12 cellular contexts compared by ENCODE assay signal in the genomic region with DNA sequence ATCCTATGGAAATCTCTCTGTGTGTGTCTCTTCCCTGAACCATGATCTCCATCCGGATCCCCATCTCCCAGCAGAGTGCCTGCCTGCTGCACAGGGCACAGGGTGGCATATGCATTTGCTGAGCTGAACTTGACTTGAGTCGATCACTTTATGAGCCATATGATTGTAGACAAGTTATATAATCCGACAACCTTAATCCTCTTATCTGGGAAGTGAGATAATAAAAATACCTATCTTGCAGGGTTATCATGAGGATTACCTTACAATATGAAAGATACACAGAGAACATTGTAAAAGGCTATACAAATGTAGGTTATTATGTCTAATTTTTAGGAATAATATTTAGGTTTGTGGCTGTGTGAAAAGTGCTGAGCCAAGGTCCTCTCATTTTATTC.
DNase-seq lines count a peak whose midpoint lies in the region; ATAC-seq, FAIRE-seq and TF ChIP-seq lines count a peak whose summit lies in the region.
"Had no signal": no experiment of that assay in that cellular context is flagged by ENCODE, and none has a peak within 500 bp of the region (broad histone marks: within the 10 kb centered on the region; RNA-seq: fewer than 3 reads in every experiment).

No MANE protein-coding gene starts in this region.

- H2BK20ac ChIP-seq in H1 (ENCODE audit: low read length) (no peak overlapping the region), H9 (ENCODE audit: low read depth, low read length, poor library complexity, severe bottlenecking) (no peak overlapping the region)

- TF ChIP-seq CTCF in DND-41 (IDR thresholded peaks at IDR 0.05; ENCODE audit: borderline replicate concordance, extremely low read depth, low read length, poor library complexity, severe bottlenecking): no peak
- no peak for TF ChIP-seq CTCF in H1 (IDR thresholded peaks at IDR 0.05; ENCODE audit: control extremely low read depth in 1 of 3, insufficient read depth in 1 of 3, low read depth in 1 of 3, low read length in 3 of 3)
- no peak for TF ChIP-seq CTCF in ovary (IDR thresholded peaks at IDR 0.05)
- TF ChIP-seq CTCF in nephron progenitor cell (IDR thresholded peaks at IDR 0.05): no peak
- TF ChIP-seq CTCF in H9 (conservative IDR thresholded peaks at IDR 0.05): no peak
- no peak for TF ChIP-seq CTCF in stomach (IDR thresholded peaks at IDR 0.05)

- H2AK5ac ChIP-seq in H1 (ENCODE audit: low read depth, low read length) (no peak overlapping the region), H9 (ENCODE audit: insufficient read length, low read length) (no peak overlapping the region)

- CTCF ChIA-PET in H1 (lab: Charles Lee; ENCODE audit: partially characterized antibody): interaction anchor here (0.6 to 4.2 kb wide), 71 partner anchors 9 to 594 kb away, joined by 3 to 57 read pairs (median 5); no protein-coding TSS in a partner anchor

- intact Hi-C loops in ovary (cut with DNase I): loop anchor here in 3 of 4 donors (1.0 to 5.0 kb wide), 5 partner anchors 33 to 171 kb away; no protein-coding TSS in a partner anchor
- intact Hi-C loops in stomach (cut with DNase I; ENCODE audit: low total_unique reads): loop anchor here (5.0 kb wide), 1 partner anchor 33 kb away; no protein-coding TSS in a partner anchor

- H2BK12ac ChIP-seq in H1 (ENCODE audit: low read depth, low read length) (peak overlapping the region; percentile 88; the same call in 1 of the 2 replicates), H9 (ENCODE audit: insufficient read length, low read depth, low read length) (no peak overlapping the region)

- H3K4me1 ChIP-seq in DND-41 (ENCODE audit: insufficient read depth, low read length) (peaks cover 9% of the 10 kb centered on the region), H1 (replicated peaks in 1 of 4; ENCODE audit: control insufficient read depth in 3 of 4, insufficient read depth in 4 of 4, low read length in 3 of 4) (peaks cover 0 to 6% (median 2%) of the 10 kb centered on the region in 4 experiments; a peak in 6 of 7 replicates), ovary (ENCODE audit: insufficient read depth) (peaks cover 4% of the 10 kb centered on the region), H9 (ENCODE audit: insufficient read depth, low read length) (no peaks in the 10 kb centered on the region), stomach (peaks cover 4 to 7% (median 5%) of the 10 kb centered on the region in 4 donors)

- peak overlapping the region; percentile 95 for H2AFZ ChIP-seq in DND-41 (ENCODE audit: low read depth, low read length)
- H2AFZ ChIP-seq in H1 (ENCODE audit: low read length): 0 out of 2 replicates have a peak overlapping the region, but pooled peaks have one; percentile 47
- no peak overlapping the region for H2AFZ ChIP-seq in H9 (ENCODE audit: low read length)

- TF ChIP-seq POLR2A in H1 (IDR thresholded peaks at IDR 0.05; ENCODE audit: control extremely low read depth in 1 of 2, low read depth in 2 of 2, low read length in 2 of 2) (no peak), ovary (IDR thresholded peaks at IDR 0.05) (no peak), stomach (IDR thresholded peaks at IDR 0.05) (no peak)

- H3K27ac Mint-ChIP-seq in nephron progenitor cell (no peak overlapping the region), H9 (no peak overlapping the region; a peak in 1 of 7 replicates)

- no peaks in the 10 kb centered on the region for H3K9me3 ChIP-seq in DND-41 (ENCODE audit: insufficient read depth, low read length, severe bottlenecking)
- H3K9me3 ChIP-seq in H1 (ENCODE audit: insufficient read depth in 2 of 2, low read depth in 1 of 2, low read length in 1 of 2): no peaks in the 10 kb centered on the region
- H3K9me3 ChIP-seq in ovary: no peaks in the 10 kb centered on the region
- H3K9me3 ChIP-seq in H9 (ENCODE audit: control insufficient read depth, low read depth, low read length): no peaks in the 10 kb centered on the region
- no peaks in the 10 kb centered on the region for H3K9me3 ChIP-seq in stomach
- H3K9me3 ChIP-seq: HAP-1, right atrium auricular region, testis had no signal

- H3K4me2 ChIP-seq in DND-41 (ENCODE audit: insufficient read depth, low read length) (peak overlapping the region; percentile 76; the same call in 1 of the 2 replicates), H1 (ENCODE audit: insufficient read depth in 1 of 2, low read depth in 2 of 2, low read length in 2 of 2) (no peak overlapping the region), H9 (ENCODE audit: insufficient read depth, insufficient read length, low read length) (no peak overlapping the region)

- no peaks in the 10 kb centered on the region for H3K27me3 ChIP-seq in DND-41 (ENCODE audit: insufficient read depth, low read length, poor library complexity)
- no peaks in the 10 kb centered on the region for H3K27me3 ChIP-seq in H1 (replicated peaks in 1 of 4; ENCODE audit: control insufficient read depth in 3 of 4, extremely low read depth in 1 of 4, insufficient read depth in 3 of 4, low read length in 3 of 4)
- H3K27me3 ChIP-seq in ovary: no peaks in the 10 kb centered on the region
- no peaks in the 10 kb centered on the region; the same call in 1 of the 2 replicates for H3K27me3 ChIP-seq in H9 (ENCODE audit: insufficient read depth, low read length)
- peaks cover 0 to 8% (median 0%) of the 10 kb centered on the region in 3 donors for H3K27me3 ChIP-seq in stomach
- H3K27me3 ChIP-seq: right atrium auricular region, testis had no signal

- peaks cover 64% of the 10 kb centered on the region for H3K4me1 Mint-ChIP-seq in nephron progenitor cell
- peaks cover 8 to 30% of the 10 kb centered on the region in 2 experiments for H3K4me1 Mint-ChIP-seq in H9

- TF ChIP-seq RAD21 in H1 (IDR thresholded peaks at IDR 0.05 in 1 of 2, conservative IDR thresholded peaks at IDR 0.05 in 1 of 2; ENCODE audit: low read depth in 2 of 2, low read length in 2 of 2): no peak

- peaks cover 4% of the 10 kb centered on the region; the same call in 1 of the 2 replicates for H3K23me2 ChIP-seq in H1 (ENCODE audit: low read depth, low read length)
- no peaks in the 10 kb centered on the region for H3K23me2 ChIP-seq in H9 (ENCODE audit: insufficient read length, low read depth, low read length, poor library complexity, severe bottlenecking)

- H3K56ac ChIP-seq in H1 (replicated peaks; ENCODE audit: insufficient read length, low read depth, low read length) (no peak overlapping the region), H9 (ENCODE audit: insufficient read length, low read depth, low read length) (no peak overlapping the region)

- WGBS in H1 (ENCODE audit: extremely low coverage in 1 of 2, insufficient coverage in 1 of 2, insufficient read length in 1 of 2, insufficient replicate concordance in 2 of 2, low coverage in 1 of 2, low lambda C conversion rate in 2 of 2, missing lambda C conversion rate in 1 of 2), 2 experiments: 87% methylated on average over 3 of the region's 3 CpGs; no CpG with 5 or more reads in 1 of the 2 experiments
- 91 to 92% (median 92%) methylated on average over 3 of the region's 3 CpGs for WGBS in ovary, 3 donors
- no CpG with 5 or more reads among the region's 3 CpGs for WGBS in H9 (ENCODE audit: extremely low coverage, insufficient read length, low lambda C conversion rate)
- 76 to 90% (median 84%) methylated on average over 3 of the region's 3 CpGs for WGBS in stomach, 5 donors

- no peak overlapping the region for H3K18ac ChIP-seq in H1 (ENCODE audit: extremely low read depth, low read length)
- no peak overlapping the region for H3K18ac ChIP-seq in H9 (ENCODE audit: insufficient read length, low read depth, low read length)

- peak overlapping the region; percentile 13 for H4K91ac ChIP-seq in H1 (replicated peaks; ENCODE audit: insufficient read length, low read length)
- no peak overlapping the region for H4K91ac ChIP-seq in H9 (ENCODE audit: insufficient read length, low read depth, low read length)

- H4K8ac ChIP-seq in H1 (ENCODE audit: extremely low read depth, insufficient read depth, low read length) (peak overlapping the region; percentile 63; the same call in 1 of the 2 replicates), H9 (replicated peaks; ENCODE audit: insufficient read length, low read depth, low read length) (no peak overlapping the region)

- no peak for FAIRE-seq in H1 (lab: Jason Lieb, UNC)

- H3T11ph ChIP-seq in H9 (ENCODE audit: low read length): no peak overlapping the region

- H3K27ac ChIP-seq in DND-41 (ENCODE audit: low read length) (no peak overlapping the region), H1 (ENCODE audit: low read depth, low read length) (no peak overlapping the region), ovary (peak overlapping the region; percentile 14 to 60), H9 (ENCODE audit: insufficient read length, low read depth, low read length) (no peak overlapping the region), stomach (peak overlapping the region in 1 of 5 donors; percentile 49)

- H3K9ac ChIP-seq in DND-41 (ENCODE audit: low read depth, low read length) (peak overlapping the region; percentile 49), H1 (replicated peaks in 1 of 4; ENCODE audit: extremely low read depth in 1 of 4, low read depth in 3 of 4, low read length in 3 of 4) (no peak overlapping the region; a peak in 1 of 7 replicates), H9 (ENCODE audit: extremely low read depth, insufficient read length, low read length) (no peak overlapping the region)

- no peak overlapping the region for H2BK120ac ChIP-seq in H1 (replicated peaks; ENCODE audit: low read depth, low read length)
- H2BK120ac ChIP-seq in H9 (ENCODE audit: low read depth, low read length, poor library complexity, severe bottlenecking): no peak overlapping the region

- H3K14ac ChIP-seq in H1 (ENCODE audit: insufficient read length) (no peak overlapping the region), H9 (ENCODE audit: insufficient read depth, low read length) (no peak overlapping the region)

- no peaks in the 10 kb centered on the region for H4K20me1 ChIP-seq in DND-41 (ENCODE audit: insufficient read depth, low read length)
- H4K20me1 ChIP-seq in H1 (replicated peaks in 1 of 2; ENCODE audit: control insufficient read depth in 1 of 2, insufficient read depth in 2 of 2, low read length in 2 of 2): no peaks in the 10 kb centered on the region
- no peaks in the 10 kb centered on the region for H4K20me1 ChIP-seq in H9 (ENCODE audit: control insufficient read depth, insufficient read depth, insufficient read length)

- POLR2A ChIA-PET in H1 (lab: Charles Lee; ENCODE audit: partially characterized antibody): interaction anchor here (1.0 to 2.3 kb wide), 6 partner anchors 14 to 42 kb away, joined by 3 to 6 read pairs (median 3); no protein-coding TSS in a partner anchor

- DNase-seq in DND-41 (no peak), NCI-H524 treated with DMSO at 0.1 percent for 48 hours (lab: John Stamatoyannopoulos, UW) (peak; percentile 2), H1 (ENCODE audit: low read depth in 1 of 2, low spot score in 2 of 2) (no peak), ovary (no peak), nephron progenitor cell (no peak), SK-N-DZ (ENCODE audit: low spot score) (no peak), H9 (no peak), stomach (no peak)

- no peaks in the 10 kb centered on the region for H3K79me1 ChIP-seq in H1 (ENCODE audit: low read depth, low read length)
- H3K79me1 ChIP-seq in H9 (ENCODE audit: insufficient read depth, low read depth, low read length, poor library complexity, severe bottlenecking): no peaks in the 10 kb centered on the region

- no peaks in the 10 kb centered on the region for H3K79me2 ChIP-seq in DND-41 (ENCODE audit: insufficient read depth, low read length)
- H3K79me2 ChIP-seq in H1 (ENCODE audit: control insufficient read depth in 1 of 2, insufficient read depth in 2 of 2, low read length in 2 of 2): no peaks in the 10 kb centered on the region
- H3K79me2 ChIP-seq in H9 (ENCODE audit: insufficient read depth, low read length): no peaks in the 10 kb centered on the region

- H2BK15ac ChIP-seq in H1 (ENCODE audit: low read length) (peak overlapping the region; percentile 98; the same call in 1 of the 2 replicates), H9 (ENCODE audit: low read depth, low read length) (no peak overlapping the region)

- H3K4me3 ChIP-seq in DND-41 (ENCODE audit: low read depth in 1 of 2, low read length in 2 of 2): no peak overlapping the region
- no peak overlapping the region for H3K4me3 ChIP-seq in H1 (ENCODE audit: extremely low read depth in 1 of 4, insufficient read depth in 2 of 4, low read depth in 3 of 4, low read length in 4 of 4)
- no peak overlapping the region for H3K4me3 ChIP-seq in ovary
- H3K4me3 ChIP-seq in stomach: no peak overlapping the region
- H3K4me3 ChIP-seq: HAP-1 had no signal

- H3K36me3 Mint-ChIP-seq in nephron progenitor cell (ENCODE audit: low read depth): no peaks in the 10 kb centered on the region
- H3K36me3 Mint-ChIP-seq in H9 (ENCODE audit: insufficient read depth in 1 of 3, low read depth in 3 of 3): no peaks in the 10 kb centered on the region; a peak in 1 of 7 replicates
- H3K36me3 Mint-ChIP-seq: naive B cell had no signal

- H3K36me3 ChIP-seq in DND-41 (ENCODE audit: insufficient read depth, low read length): no peaks in the 10 kb centered on the region
- no peaks in the 10 kb centered on the region for H3K36me3 ChIP-seq in H1 (ENCODE audit: control insufficient read depth in 2 of 4, insufficient read depth in 4 of 4, low read length in 3 of 4)
- no peaks in the 10 kb centered on the region for H3K36me3 ChIP-seq in ovary
- no peaks in the 10 kb centered on the region for H3K36me3 ChIP-seq in stomach
- H3K36me3 ChIP-seq: HAP-1, right atrium auricular region had no signal

- no peaks in the 10 kb centered on the region for H3K9me3 Mint-ChIP-seq in nephron progenitor cell
- H3K9me3 Mint-ChIP-seq in H9: no peaks in the 10 kb centered on the region; a peak in 1 of 5 replicates
- H3K9me3 Mint-ChIP-seq: naive B cell had no signal

- H4K5ac ChIP-seq in H1 (ENCODE audit: insufficient read length, low read depth, low read length) (no peak overlapping the region), H9 (ENCODE audit: insufficient read length, low read depth, low read length) (no peak overlapping the region)

- H3K23ac ChIP-seq in H1 (ENCODE audit: insufficient read length) (no peak overlapping the region), H9 (ENCODE audit: insufficient read length, low read depth, low read length) (no peak overlapping the region)

- TF ChIP-seq EP300 in H1 (IDR thresholded peaks at IDR 0.05; ENCODE audit: borderline replicate concordance in 1 of 2, low read depth in 2 of 2, low read length in 2 of 2): no peak
- TF ChIP-seq EP300 in ovary (IDR thresholded peaks at IDR 0.05): no peak
- no peak for TF ChIP-seq EP300 in stomach (IDR thresholded peaks at IDR 0.05)

- H3K27me3 Mint-ChIP-seq in nephron progenitor cell (ENCODE audit: low read depth, poor library complexity) (peaks cover 8% of the 10 kb centered on the region), H9 (ENCODE audit: low read depth) (peaks cover 3% of the 10 kb centered on the region)

- H3K4me3 Mint-ChIP-seq in nephron progenitor cell (no peak overlapping the region), H9 (no peak overlapping the region)

- no peak for ATAC-seq in DND-41 (ENCODE audit: insufficient read depth, low read depth)

- H3K4ac ChIP-seq in H1 (replicated peaks; ENCODE audit: insufficient read length, low read depth, low read length): peak overlapping the region; percentile 83
- no peak overlapping the region for H3K4ac ChIP-seq in H9 (ENCODE audit: low read depth, low read length)

- H2BK5ac ChIP-seq in H1 (ENCODE audit: low read depth, low read length) (no peak overlapping the region), H9 (ENCODE audit: insufficient read length, low read length) (no peak overlapping the region)

Comparison
In these comparisons a context has a peak if more than half of its experiments do, and no peak if none do; other contexts are left out.
1. H3K27ac ChIP-seq: peak in ovary (2 of 2); none in DND-41 (single experiment), H1 (single experiment) and H9 (single experiment).